Comparison of ENCODE assay signal across 25 cellular contexts in genomic region chr16:27209591-27209990, GRCh38.
"Had no signal": no experiment of that assay in that cellular context is flagged by ENCODE, and none has a peak within 500 bp of the region (broad histone marks: within the 10 kb centered on the region; RNA-seq: fewer than 3 reads in every experiment).

No MANE protein-coding gene starts in this region.

- DNase-seq: activated CD4-positive, alpha-beta T cell treated with anti-CD3 and anti-CD28 coated beads, Interleukin-2, amount 10 ng/mL, durations not matched to agents 24 days and 14 days; activated CD4-positive, alpha-beta T cell treated with anti-CD3 and anti-CD28 coated beads, Interleukin-2, amount 50 U/mL, for 48 hours; activated CD8-positive, alpha-beta T cell treated with anti-CD3 and anti-CD28 coated beads, Interleukin-2, amount 10 ng/mL, durations not matched to agents 7 days and 5 days; activated gamma-delta T cell; activated naive CD4-positive, alpha-beta T cell treated with Interleukin-2 at 50 U/mL for 16 hours; activated naive CD8-positive, alpha-beta T cell treated with anti-CD3 and anti-CD28 coated beads, Interleukin-2, amount 50 U/mL, for 24 hours; activated T-cell treated with anti-CD3 and anti-CD28 coated beads, Interleukin-2, amount 50 U/mL, for 24 hours; anterior cingulate cortex; brain microvascular endothelial cell; central memory CD4-positive, alpha-beta T cell; MM.1S; MV-4-11; NCI-H1092; NCI-H1436 treated with DMSO at 0.1 percent for 48 hours; NCI-H1694 treated with DMSO at 0.1 percent for 48 hours; NCI-H2029; NCI-H345; NCI-H524 treated with DMSO at 0.1 percent for 48 hours; RPMI8226; SHP77 treated with DMSO at 0.1 percent for 48 hours; SW 1271; T-helper 1 cell; T1000 had no signal

- H3K36me3 ChIP-seq: SJSA1 had no signal

- ATAC-seq: activated CD8-positive, alpha-beta T cell treated with anti-CD3 and anti-CD28 coated beads, Interleukin-2, amount 10 ng/mL, durations not matched to agents 7 days and 5 days; activated naive CD8-positive, alpha-beta T cell treated with anti-CD3 and anti-CD28 coated beads, Interleukin-2, amount 50 U/mL, for 24 hours; Panc1 had no signal

- H3K9me3 ChIP-seq: SJSA1 had no signal

- H3K27me3 ChIP-seq: brain microvascular endothelial cell, SJSA1 had no signal

- H3K4me3 ChIP-seq: SJSA1 had no signal

- H3K27ac ChIP-seq: brain microvascular endothelial cell, SJSA1 had no signal
